ENCODE assay signal across 18 cellular contexts in genomic region chr16:30365200-30365599, GRCh38. TPM values are rescaled to one million over a fixed set of nuclear protein-coding genes. Genes with fewer than 3 reads are reported as not detected.
DNase-seq lines count a peak whose midpoint lies in the region; ATAC-seq and TF ChIP-seq lines count a peak whose summit lies in the region.
"Had no signal": no experiment of that assay in that cellular context is flagged by ENCODE, and none has a peak within 500 bp of the region (broad histone marks: within the 10 kb centered on the region; RNA-seq: fewer than 3 reads in every experiment).

No MANE protein-coding gene starts in this region.

- peaks cover 34% of the 10 kb centered on the region for H3K4me1 Mint-ChIP-seq in activated T-cell treated with anti-CD3 and anti-CD28 coated beads, Interleukin-2, amount 50 U/mL, for 24 hours (ENCODE audit: low read depth)
- H3K4me1 Mint-ChIP-seq in natural killer cell treated with Interleukin-12 subunit alpha and Interleukin-12 subunit beta and Interleukin-15 and Interleukin-18, amount 100 ng/mL, for 72 hours (ENCODE audit: low read depth in 2 of 2), result peaks cover 50 to 53% of the 10 kb centered on the region in 2 donors
- peaks cover 49 to 54% of the 10 kb centered on the region in 2 donors for H3K4me1 Mint-ChIP-seq in natural killer cell
- peaks cover 17% of the 10 kb centered on the region for H3K4me1 Mint-ChIP-seq in glutamatergic neuron (ENCODE audit: low read depth, unreplicated experiment)

- H3K27ac ChIP-seq in temporal lobe (ENCODE audit: low read depth, low read length) (peak overlapping the region; percentile 13), body of pancreas (no peak overlapping the region)
- H3K27ac ChIP-seq: BLaER1 had no signal

- DNase-seq in activated T-cell treated with anti-CD3 and anti-CD28 coated beads, Interleukin-2, amount 50 U/mL, for 24 hours, result no peak
- DNase-seq in activated T-cell treated with anti-CD3 and anti-CD28 coated beads, Interleukin-2, amount 50 U/mL, for 48 hours, result no peak
- no peak for DNase-seq in natural killer cell treated with Interleukin-12 subunit alpha and Interleukin-12 subunit beta and Interleukin-15 and Interleukin-18, amount 100 ng/mL, for 72 hours (ENCODE audit: low spot score)
- no peak for DNase-seq in natural killer cell
- DNase-seq in glutamatergic neuron, result no peak
- no peak for DNase-seq in SW480 (ENCODE audit: low spot score)
- DNase-seq in body of pancreas, result no peak
- DNase-seq: KG1, NCI-H1436 treated with DMSO at 0.1 percent for 48 hours, NCI-H2081, NCI-H748 treated with DMSO at 0.1 percent for 48 hours, OCI-M1, RPMI8226 had no signal

- H3K4me1 ChIP-seq in body of pancreas, result peaks cover 27% of the 10 kb centered on the region

- no peaks in the 10 kb centered on the region for H3K36me3 ChIP-seq in body of pancreas (replicated peaks in 1 of 2; ENCODE audit: insufficient read depth in 1 of 2, low read depth in 2 of 2)

- no peak for ATAC-seq in natural killer cell treated with Interleukin-12 subunit alpha and Interleukin-12 subunit beta and Interleukin-15 and Interleukin-18, amount 100 ng/mL, for 72 hours
- ATAC-seq in natural killer cell (no peak), body of pancreas (no peak)

- no peaks in the 10 kb centered on the region for H3K9me3 Mint-ChIP-seq in activated T-cell treated with anti-CD3 and anti-CD28 coated beads, Interleukin-2, amount 50 U/mL, for 24 hours
- no peaks in the 10 kb centered on the region for H3K9me3 Mint-ChIP-seq in natural killer cell treated with Interleukin-12 subunit alpha and Interleukin-12 subunit beta and Interleukin-15 and Interleukin-18, amount 100 ng/mL, for 72 hours
- H3K9me3 Mint-ChIP-seq in natural killer cell, result no peaks in the 10 kb centered on the region
- peaks cover 2% of the 10 kb centered on the region for H3K9me3 Mint-ChIP-seq in glutamatergic neuron (ENCODE audit: unreplicated experiment)

- peak overlapping the region; percentile 42 for H3K27ac Mint-ChIP-seq in activated T-cell treated with anti-CD3 and anti-CD28 coated beads, Interleukin-2, amount 50 U/mL, for 24 hours
- peak overlapping the region; percentile 7 to 12 for H3K27ac Mint-ChIP-seq in natural killer cell treated with Interleukin-12 subunit alpha and Interleukin-12 subunit beta and Interleukin-15 and Interleukin-18, amount 100 ng/mL, for 72 hours
- H3K27ac Mint-ChIP-seq in natural killer cell (no peak overlapping the region), glutamatergic neuron (ENCODE audit: unreplicated experiment) (no peak overlapping the region)

- H3K27me3 ChIP-seq in body of pancreas, result no peaks in the 10 kb centered on the region
- H3K27me3 ChIP-seq: BLaER1 had no signal

- 90 to 92% methylated on average over 6 to 10 of the region's 10 CpGs for WGBS in body of pancreas, 2 donors

- TF ChIP-seq CTCF in natural killer cell (IDR thresholded peaks at IDR 0.05) (no peak), glutamatergic neuron (IDR thresholded peaks at IDR 0.05; ENCODE audit: partially characterized antibody, unreplicated experiment) (no peak), body of pancreas (IDR thresholded peaks at IDR 0.05) (no peak)

- no peak overlapping the region for H3K4me3 Mint-ChIP-seq in activated T-cell treated with anti-CD3 and anti-CD28 coated beads, Interleukin-2, amount 50 U/mL, for 24 hours
- H3K4me3 Mint-ChIP-seq in natural killer cell treated with Interleukin-12 subunit alpha and Interleukin-12 subunit beta and Interleukin-15 and Interleukin-18, amount 100 ng/mL, for 72 hours, result no peak overlapping the region
- H3K4me3 Mint-ChIP-seq in natural killer cell (no peak overlapping the region), glutamatergic neuron (ENCODE audit: unreplicated experiment) (peak overlapping the region; percentile 56)

- TF ChIP-seq POLR2A in body of pancreas (IDR thresholded peaks at IDR 0.05), result no peak

- intact Hi-C loops in natural killer cell (cut with micrococcal nuclease) (no loop called here), body of pancreas (cut with DNase I) (no loop called here)

- H3K27me3 Mint-ChIP-seq in activated T-cell treated with anti-CD3 and anti-CD28 coated beads, Interleukin-2, amount 50 U/mL, for 24 hours, result no peaks in the 10 kb centered on the region
- no peaks in the 10 kb centered on the region for H3K27me3 Mint-ChIP-seq in natural killer cell treated with Interleukin-12 subunit alpha and Interleukin-12 subunit beta and Interleukin-15 and Interleukin-18, amount 100 ng/mL, for 72 hours
- H3K27me3 Mint-ChIP-seq in natural killer cell (ENCODE audit: low read depth in 2 of 2) (no peaks in the 10 kb centered on the region), glutamatergic neuron (ENCODE audit: unreplicated experiment) (peaks cover 11% of the 10 kb centered on the region)

- H3K9me3 ChIP-seq in body of pancreas, result no peaks in the 10 kb centered on the region
- H3K9me3 ChIP-seq: BLaER1 had no signal

- H3K36me3 Mint-ChIP-seq in activated T-cell treated with anti-CD3 and anti-CD28 coated beads, Interleukin-2, amount 50 U/mL, for 24 hours (ENCODE audit: low read depth), result peaks cover 83% of the 10 kb centered on the region
- H3K36me3 Mint-ChIP-seq in natural killer cell treated with Interleukin-12 subunit alpha and Interleukin-12 subunit beta and Interleukin-15 and Interleukin-18, amount 100 ng/mL, for 72 hours, result peaks cover 14% of the 10 kb centered on the region
- peaks cover 15% of the 10 kb centered on the region for H3K36me3 Mint-ChIP-seq in natural killer cell
- H3K36me3 Mint-ChIP-seq in glutamatergic neuron (ENCODE audit: unreplicated experiment), result no peaks in the 10 kb centered on the region

- no peak overlapping the region for H3K4me3 ChIP-seq in body of pancreas
- H3K4me3 ChIP-seq: BLaER1 had no signal

RNA-seq across cellular contexts. Expression of gene TBC1D10B, which starts 5.1 kb away (rescaled TPM):
- 10 to 100 TPM; 64.0 to 99.1 TPM for total RNA-seq in natural killer cell treated with Interleukin-12 subunit alpha and Interleukin-12 subunit beta and Interleukin-15 and Interleukin-18, amount 100 ng/mL, for 72 hours
- total RNA-seq in natural killer cell (10 to 100 TPM; 43.0 to 55.3 (median 50.2) TPM), glutamatergic neuron (ENCODE audit: unreplicated experiment) (85.2 TPM), temporal lobe (28.8 TPM), body of pancreas (10 to 100 TPM; 17.9 to 22.1 TPM)

RNA-seq across cellular contexts. Expression of gene MYL11, which starts 9.4 kb away (rescaled TPM):
- total RNA-seq in natural killer cell treated with Interleukin-12 subunit alpha and Interleukin-12 subunit beta and Interleukin-15 and Interleukin-18, amount 100 ng/mL, for 72 hours, result 1 to 10 TPM in 1 of 2 donors, not detected in 1; 8.5 TPM
- total RNA-seq in natural killer cell, result 1 to 10 TPM; 2.9 to 8.0 (median 7.2) TPM
- not detected for total RNA-seq in glutamatergic neuron (ENCODE audit: unreplicated experiment)
- total RNA-seq in temporal lobe, result not detected
- not detected for total RNA-seq in body of pancreas
- total RNA-seq: A172, M059J, NCI-H460 had no signal

RNA-seq across cellular contexts. Expression of gene CD2BP2, which starts 10.1 kb away (rescaled TPM):
- 10 to 100 TPM; 95.8 to 99.7 TPM for total RNA-seq in natural killer cell treated with Interleukin-12 subunit alpha and Interleukin-12 subunit beta and Interleukin-15 and Interleukin-18, amount 100 ng/mL, for 72 hours
- total RNA-seq in natural killer cell (100 to 1,000 TPM in 1 of 3 donors, 10 to 100 TPM in 2; 79.5 to 104 (median 87.7) TPM), glutamatergic neuron (ENCODE audit: unreplicated experiment) (77.8 TPM), temporal lobe (38.6 TPM), body of pancreas (10 to 100 TPM; 19.8 to 20.2 TPM)

RNA-seq across cellular contexts. Expression of gene SEPTIN1, which starts 17.2 kb away (rescaled TPM):
- 100 to 1,000 TPM; 192 to 207 TPM for total RNA-seq in natural killer cell treated with Interleukin-12 subunit alpha and Interleukin-12 subunit beta and Interleukin-15 and Interleukin-18, amount 100 ng/mL, for 72 hours
- total RNA-seq in natural killer cell (100 to 1,000 TPM; 196 to 210 (median 205) TPM), glutamatergic neuron (ENCODE audit: unreplicated experiment) (2.9 TPM), temporal lobe (0.74 TPM), body of pancreas (under 1 TPM; 0.26 to 0.33 TPM)
- total RNA-seq: A172, NCI-H460 had no signal

RNA-seq across cellular contexts. Expression of gene ZNF48, which starts 30.0 kb away (rescaled TPM):
- 10 to 100 TPM; 10.2 to 14.7 TPM for total RNA-seq in natural killer cell treated with Interleukin-12 subunit alpha and Interleukin-12 subunit beta and Interleukin-15 and Interleukin-18, amount 100 ng/mL, for 72 hours
- 1 to 10 TPM; 5.5 to 7.4 (median 7.1) TPM for total RNA-seq in natural killer cell
- total RNA-seq in glutamatergic neuron (ENCODE audit: unreplicated experiment), result 74.7 TPM
- total RNA-seq in temporal lobe, result 20.4 TPM
- total RNA-seq in body of pancreas, result 10 to 100 TPM in 1 of 2 donors, 1 to 10 TPM in 1; 9.3 to 12.2 TPM

Comparison
In these comparisons a context has a peak if more than half of its experiments do, and no peak if none do; other contexts are left out.
1. H3K27ac Mint-ChIP-seq: peak in activated T-cell treated with anti-CD3 and anti-CD28 coated beads, Interleukin-2, amount 50 U/mL, for 24 hours (single experiment) and natural killer cell treated with Interleukin-12 subunit alpha and Interleukin-12 subunit beta and Interleukin-15 and Interleukin-18, amount 100 ng/mL, for 72 hours (2 of 2); none in natural killer cell (0 of 2) and glutamatergic neuron (single experiment).